23 cellular contexts compared by ENCODE assay signal in genomic region chr15:76062282-76062681, GRCh38. TPM values are rescaled to one million over a fixed set of nuclear protein-coding genes. Genes with fewer than 3 reads are reported as not detected.
DNase-seq lines count a peak whose midpoint lies in the region; ATAC-seq, FAIRE-seq and TF ChIP-seq lines count a peak whose summit lies in the region.
"Had no signal": no experiment of that assay in that cellular context is flagged by ENCODE, and none has a peak within 500 bp of the region (broad histone marks: within the 10 kb centered on the region; RNA-seq: fewer than 3 reads in every experiment).

No MANE protein-coding gene starts in this region.

- no peaks in the 10 kb centered on the region for H3K79me2 ChIP-seq in smooth muscle cell (ENCODE audit: low read depth)

- TF ChIP-seq POLR2A in GM12891 (IDR thresholded peaks at IDR 0.05; ENCODE audit: low read depth, low read length) = no peak

- H3K4me1 ChIP-seq in smooth muscle cell (ENCODE audit: low read depth) = no peaks in the 10 kb centered on the region

- no peak overlapping the region for H3K9ac ChIP-seq in smooth muscle cell (ENCODE audit: low read depth)
- H3K9ac ChIP-seq: BLaER1 treated with 17β-estradiol and CSF1 and Interleukin-3, amounts not matched to agents 10 nM and 100 nM had no signal

- ATAC-seq in GM18858 (IDR thresholded peaks at IDR 0.05; ENCODE audit: unreplicated experiment) = no peak
- ATAC-seq: CD8-positive, alpha-beta T cell had no signal

- no peak overlapping the region for H3K4me3 ChIP-seq in smooth muscle cell
- H3K4me3 ChIP-seq: BLaER1 treated with 17β-estradiol and CSF1 and Interleukin-3, amounts not matched to agents 10 nM and 100 nM had no signal

- 38% methylated on average over 3 of the region's 3 CpGs for WGBS in smooth muscle cell (ENCODE audit: low lambda C conversion rate)

- no peak for TF ChIP-seq CTCF in smooth muscle cell (IDR thresholded peaks at IDR 0.05; ENCODE audit: borderline replicate concordance, insufficient read depth, poor library complexity, severe bottlenecking)

- no peaks in the 10 kb centered on the region for H3K36me3 ChIP-seq in smooth muscle cell (ENCODE audit: low read depth)
- H3K36me3 ChIP-seq: BLaER1 treated with 17β-estradiol and CSF1 and Interleukin-3, amounts not matched to agents 10 nM and 100 nM had no signal

- no peaks in the 10 kb centered on the region for H3K9me3 ChIP-seq in smooth muscle cell (replicated peaks; ENCODE audit: low read depth)
- H3K9me3 ChIP-seq: BLaER1 treated with 17β-estradiol and CSF1 and Interleukin-3, amounts not matched to agents 10 nM and 100 nM had no signal

- H4K20me1 ChIP-seq in smooth muscle cell (ENCODE audit: low read depth) = no peaks in the 10 kb centered on the region

- H2AFZ ChIP-seq in smooth muscle cell (ENCODE audit: low read depth) = no peak overlapping the region

- DNase-seq in GM12891 (ENCODE audit: insufficient read length, low spot score) = no peak
- DNase-seq in amniotic epithelial cell (ENCODE audit: low read depth) = peak; percentile 41
- DNase-seq in kidney glomerular epithelial cell (lab: John Stamatoyannopoulos, UW) = peak; percentile 2
- no peak for DNase-seq in smooth muscle cell (lab: John Stamatoyannopoulos, UW; ENCODE audit: unreplicated experiment)
- no peak for DNase-seq in NCI-H69 (lab: John Stamatoyannopoulos, UW)
- no peak for DNase-seq in Kasumi-1 (lab: John Stamatoyannopoulos, UW)
- DNase-seq: CD8-positive, alpha-beta T cell; DMS53; EL; H9; MM.1S; NCI-H1092; NCI-H1436 treated with DMSO at 0.1 percent for 48 hours; NCI-H2029; NCI-H446 treated with DMSO at 0.1 percent for 48 hours; NCI-H774; OCI-M1; Right ventricle myocardium superior had no signal

- peak; percentile 13 for FAIRE-seq in GM12891 (lab: Jason Lieb, UNC)

- H3F3A ChIP-seq in smooth muscle cell (ENCODE audit: low read depth) = no peaks in the 10 kb centered on the region

- H3K27me3 ChIP-seq in smooth muscle cell (ENCODE audit: low read depth) = peaks cover 26% of the 10 kb centered on the region

- peak overlapping the region; percentile 43 for H3K4me2 ChIP-seq in smooth muscle cell

- no peak overlapping the region for H3K27ac ChIP-seq in smooth muscle cell (ENCODE audit: low read depth)
- H3K27ac ChIP-seq: BLaER1 treated with 17β-estradiol and CSF1 and Interleukin-3, amounts not matched to agents 10 nM and 100 nM; HL-60 had no signal

TF ChIP-seq in GM12891, 5 proteins besides CTCF, POLR2A, EP300 and RAD21:
- TF ChIP-seq POLR2AphosphoS5 (IDR thresholded peaks at IDR 0.05; ENCODE audit: low read depth, low read length) (no peak), SPI1 (IDR thresholded peaks at IDR 0.05; ENCODE audit: low read depth, low read length) (no peak), POU2F2 (IDR thresholded peaks at IDR 0.05; ENCODE audit: low read depth, low read length) (no peak), TAF1 (IDR thresholded peaks at IDR 0.05; ENCODE audit: low read depth, low read length) (no peak), PAX5 (IDR thresholded peaks at IDR 0.05; ENCODE audit: insufficient read depth, low read length, severe bottlenecking) (no peak)

RNA-seq across cellular contexts. Expression of gene TMEM266, which starts 2.5 kb away (rescaled TPM):
- 3.7 TPM for polyA plus RNA-seq in GM12891 (2012; ENCODE audit: low read depth, missing spikeins)
- total RNA-seq in smooth muscle cell = 0.27 and 0.45 TPM in 2 replicates
- polyA plus RNA-seq in smooth muscle cell = 0.12 TPM in 1 of 2 replicates, not detected in the other
- total RNA-seq: A673; CD8-positive, alpha-beta T cell had no signal

RNA-seq across cellular contexts. Expression of gene NRG4, which starts 50.1 kb away (rescaled TPM):
- 4.5 TPM for polyA plus RNA-seq in GM12891 (2012; ENCODE audit: low read depth, missing spikeins)
- total RNA-seq in smooth muscle cell = 0.13 TPM in 1 of 2 replicates, not detected in the other
- polyA plus RNA-seq in smooth muscle cell = 0.30 and 0.37 TPM in 2 replicates
- total RNA-seq: A673; CD8-positive, alpha-beta T cell; H9; HT1080; Right ventricle myocardium superior had no signal

Comparison
In these comparisons a context has a peak if more than half of its experiments do, and no peak if none do; other contexts are left out.
1. DNase-seq: peak in amniotic epithelial cell (single experiment) and kidney glomerular epithelial cell (single experiment); none in GM12891 (single experiment), smooth muscle cell (single experiment), NCI-H69 (single experiment) and Kasumi-1 (0 of 2).